8 cellular contexts compared by ENCODE assay signal in the genomic region with DNA sequence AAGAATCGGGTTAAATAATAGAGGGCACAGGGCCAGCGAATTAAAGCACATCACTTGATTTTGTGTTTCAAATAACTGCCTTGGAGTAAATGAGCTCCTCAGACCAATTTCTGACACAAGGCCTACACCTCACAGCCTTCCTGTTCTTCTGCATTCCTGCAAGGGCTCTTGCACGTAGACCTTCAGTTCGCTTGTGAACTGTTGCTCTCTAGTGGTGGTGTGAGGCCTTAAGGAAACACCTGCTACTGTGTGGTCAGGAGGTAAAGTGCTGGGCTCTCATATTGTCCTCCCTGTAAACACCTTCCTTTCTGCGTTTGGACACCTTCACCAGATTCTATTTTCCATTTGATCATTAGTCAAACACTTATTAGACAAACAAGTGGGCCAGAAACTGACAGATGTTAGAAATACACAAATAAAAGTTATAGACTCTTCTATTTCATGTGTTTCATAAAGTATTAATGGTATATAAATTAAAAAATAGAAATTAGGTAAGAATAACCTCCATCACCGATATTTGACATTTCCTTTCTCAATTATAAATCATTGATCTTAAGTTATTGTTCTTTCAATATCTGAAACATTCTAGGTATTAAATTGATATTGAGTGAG. TPM values are rescaled to one million over a fixed set of nuclear protein-coding genes. Genes with fewer than 3 reads are reported as not detected.
DNase-seq lines count a peak whose midpoint lies in the region; ATAC-seq and TF ChIP-seq lines count a peak whose summit lies in the region.

No MANE protein-coding gene starts in this region.

- no peak overlapping the region for H3K4me3 ChIP-seq in SK-N-SH (ENCODE audit: low read depth in 2 of 2, low read length in 1 of 2)

- H3K27me3 ChIP-seq in SK-N-SH (ENCODE audit: insufficient read depth) = no peaks in the 10 kb centered on the region; the same call in 1 of the 2 replicates

- H3K4me1 ChIP-seq in SK-N-SH (ENCODE audit: control insufficient read depth in 1 of 2, insufficient read depth in 2 of 2, low read depth in 1 of 2, low read length in 1 of 2) = no peaks in the 10 kb centered on the region

- TF ChIP-seq EP300 in SK-N-SH (IDR thresholded peaks at IDR 0.05; ENCODE audit: borderline replicate concordance in 1 of 2, low read depth in 1 of 2, low read length in 1 of 2) = no peak

- peak overlapping the region; percentile 81 for H3K27ac Mint-ChIP-seq in activated naive CD4-positive, alpha-beta T cell treated with anti-CD3 and anti-CD28 coated beads, Interleukin-2, amount 50 U/mL, for 24 hours

- H3K4me1 Mint-ChIP-seq in activated naive CD4-positive, alpha-beta T cell treated with anti-CD3 and anti-CD28 coated beads, Interleukin-2, amount 50 U/mL, for 24 hours = peaks cover 39% of the 10 kb centered on the region

- peak; percentile 66 for TF ChIP-seq CTCF in GM20000 (IDR thresholded peaks at IDR 0.05; ENCODE audit: extremely low read depth, missing control alignments)
- peak; percentile 21; the same call in 1 of the 2 replicates for TF ChIP-seq CTCF in SK-N-SH (IDR thresholded peaks at IDR 0.05)

- H3K36me3 ChIP-seq in SK-N-SH (replicated peaks in 1 of 2; ENCODE audit: control insufficient read depth in 1 of 2, insufficient read depth in 2 of 2, low read length in 1 of 2) = no peaks in the 10 kb centered on the region

- peak; percentile 41 for DNase-seq in D341Med (ENCODE audit: low spot score)
- peak; percentile 62 for DNase-seq in GM20000 (ENCODE audit: low spot score)
- DNase-seq in SK-N-SH = no peak
- peak; percentile 75 for DNase-seq in iris pigment epithelial cell (ENCODE audit: low read depth)
- peak; percentile 22 for DNase-seq in stimulated activated CD8-positive, alpha-beta memory T cell treated with anti-CD3 and anti-CD28 coated beads, Interleukin-12 subunit alpha, Interleukin-12 subunit beta, amount 100 ng/mL, for 24 hours (ENCODE audit: extremely low read depth)
- DNase-seq in NCI-H2227 (lab: John Stamatoyannopoulos, UW; ENCODE audit: unreplicated experiment) = no peak

- CTCF ChIA-PET in SK-N-SH (lab: Yijun Ruan, JAX) = interaction anchor here (2.1 kb wide), 1 partner anchor 48 kb away, joined by 7 read pairs; no protein-coding TSS in a partner anchor

- peaks cover 3% of the 10 kb centered on the region for H3K36me3 Mint-ChIP-seq in activated naive CD4-positive, alpha-beta T cell treated with anti-CD3 and anti-CD28 coated beads, Interleukin-2, amount 50 U/mL, for 24 hours

- no peak overlapping the region for H3K4me2 ChIP-seq in SK-N-SH

- 0 out of 2 replicates have a peak, but pooled peaks have one; percentile 25 for TF ChIP-seq RAD21 in SK-N-SH (IDR thresholded peaks at IDR 0.05; ENCODE audit: low read length)

- peak overlapping the region; percentile 57 for H3K4me3 Mint-ChIP-seq in activated naive CD4-positive, alpha-beta T cell treated with anti-CD3 and anti-CD28 coated beads, Interleukin-2, amount 50 U/mL, for 24 hours

- no peak overlapping the region for H2AFZ ChIP-seq in SK-N-SH (ENCODE audit: low read depth)

- H3K27ac ChIP-seq in SK-N-SH (ENCODE audit: low read depth in 2 of 2, low read length in 1 of 2) = no peak overlapping the region

- 6% methylated on average over 6 of the region's 6 CpGs for WGBS in SK-N-SH (ENCODE audit: low lambda C conversion rate)

- ATAC-seq in HG03558 (IDR thresholded peaks at IDR 0.05; ENCODE audit: extremely low read depth, unreplicated experiment) = peak; percentile 79

- H3K79me2 ChIP-seq in SK-N-SH (ENCODE audit: insufficient read depth) = no peaks in the 10 kb centered on the region

- H3F3A ChIP-seq in SK-N-SH (replicated peaks; ENCODE audit: insufficient read depth) = no peaks in the 10 kb centered on the region

- no peaks in the 10 kb centered on the region for H3K27me3 Mint-ChIP-seq in activated naive CD4-positive, alpha-beta T cell treated with anti-CD3 and anti-CD28 coated beads, Interleukin-2, amount 50 U/mL, for 24 hours

- H3K9me3 Mint-ChIP-seq in activated naive CD4-positive, alpha-beta T cell treated with anti-CD3 and anti-CD28 coated beads, Interleukin-2, amount 50 U/mL, for 24 hours = peaks cover 7% of the 10 kb centered on the region

- H4K20me1 ChIP-seq in SK-N-SH (ENCODE audit: insufficient read depth) = no peaks in the 10 kb centered on the region

- POLR2A ChIA-PET in SK-N-SH (lab: Yijun Ruan, JAX) = no interaction called here

- no peaks in the 10 kb centered on the region for H3K9me3 ChIP-seq in SK-N-SH

- no peaks in the 10 kb centered on the region for H3K9me2 ChIP-seq in SK-N-SH

- no peak overlapping the region for H3K9ac ChIP-seq in SK-N-SH

TF ChIP-seq in SK-N-SH, 30 proteins besides CTCF, POLR2A, EP300 and RAD21:
- TF ChIP-seq ZBTB33 (IDR thresholded peaks at IDR 0.05; ENCODE audit: borderline replicate concordance, low read depth) = no peak
- no peak for TF ChIP-seq USF1 (IDR thresholded peaks at IDR 0.05; ENCODE audit: borderline replicate concordance, low read depth)
- TF ChIP-seq, protein P1, sequence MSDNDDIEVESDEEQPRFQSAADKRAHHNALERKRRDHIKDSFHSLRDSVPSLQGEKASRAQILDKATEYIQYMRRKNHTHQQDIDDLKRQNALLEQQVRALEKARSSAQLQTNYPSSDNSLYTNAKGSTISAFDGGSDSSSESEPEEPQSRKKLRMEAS (IDR thresholded peaks at IDR 0.05; ENCODE audit: low read depth) = no peak
- no peak for TF ChIP-seq MEF2A (IDR thresholded peaks at IDR 0.05; ENCODE audit: borderline replicate concordance, low read depth)
- no peak for TF ChIP-seq FOXJ3 (CRISPR knock-in tag; IDR thresholded peaks at IDR 0.05)
- TF ChIP-seq RCOR1 (IDR thresholded peaks at IDR 0.05; ENCODE audit: low read length) = no peak
- TF ChIP-seq FOXM1 (IDR thresholded peaks at IDR 0.05; ENCODE audit: low read depth) = no peak
- TF ChIP-seq GATA2 (CRISPR knock-in tag; IDR thresholded peaks at IDR 0.05) = no peak
- TF ChIP-seq RFX5 (IDR thresholded peaks at IDR 0.05; ENCODE audit: low read length) = no peak
- TF ChIP-seq RXRA (IDR thresholded peaks at IDR 0.05; ENCODE audit: borderline replicate concordance, low read depth) = no peak
- TF ChIP-seq CHD2 (IDR thresholded peaks at IDR 0.05; ENCODE audit: low read length, partially characterized antibody) = no peak
- TF ChIP-seq NRF1 (IDR thresholded peaks at IDR 0.05; ENCODE audit: low read depth, low read length) = no peak
- no peak for TF ChIP-seq EZH2phosphoT487 (IDR thresholded peaks at IDR 0.05; ENCODE audit: borderline replicate concordance, low read depth)
- TF ChIP-seq SMC3 (IDR thresholded peaks at IDR 0.05; ENCODE audit: low read depth, low read length) = no peak
- TF ChIP-seq, protein P2, sequence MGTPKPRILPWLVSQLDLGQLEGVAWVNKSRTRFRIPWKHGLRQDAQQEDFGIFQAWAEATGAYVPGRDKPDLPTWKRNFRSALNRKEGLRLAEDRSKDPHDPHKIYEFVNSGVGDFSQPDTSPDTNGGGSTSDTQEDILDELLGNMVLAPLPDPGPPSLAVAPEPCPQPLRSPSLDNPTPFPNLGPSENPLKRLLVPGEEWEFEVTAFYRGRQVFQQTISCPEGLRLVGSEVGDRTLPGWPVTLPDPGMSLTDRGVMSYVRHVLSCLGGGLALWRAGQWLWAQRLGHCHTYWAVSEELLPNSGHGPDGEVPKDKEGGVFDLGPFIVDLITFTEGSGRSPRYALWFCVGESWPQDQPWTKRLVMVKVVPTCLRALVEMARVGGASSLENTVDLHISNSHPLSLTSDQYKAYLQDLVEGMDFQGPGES (IDR thresholded peaks at IDR 0.05; ENCODE audit: low read depth, low read length) = no peak
- no peak for TF ChIP-seq TAF1 (IDR thresholded peaks at IDR 0.05; ENCODE audit: borderline replicate concordance, low read depth, low read length)
- TF ChIP-seq TCF12 (IDR thresholded peaks at IDR 0.05) = no peak
- TF ChIP-seq NFIC (IDR thresholded peaks at IDR 0.05; ENCODE audit: borderline replicate concordance) = no peak

RNA-seq across cellular contexts. Expression of gene KLRF1, which starts 29.2 kb away (rescaled TPM):
- not detected in 2 replicates for polyA plus RNA-seq in SK-N-SH (2012; rRNA removed)
- polyA plus RNA-seq in SK-N-SH (2012; cell fraction: cytosol; rRNA removed) = not detected in 2 replicates
- polyA plus RNA-seq in SK-N-SH (2012; cell fraction: nucleus; rRNA removed) = not detected in 2 replicates

RNA-seq across cellular contexts. Expression of gene CD69, which starts 37.4 kb away (rescaled TPM):
- polyA plus RNA-seq in SK-N-SH (2012; rRNA removed) = not detected in 2 replicates
- polyA plus RNA-seq in SK-N-SH (2012; cell fraction: cytosol; rRNA removed) = not detected in 2 replicates
- not detected in 2 replicates for polyA plus RNA-seq in SK-N-SH (2012; cell fraction: nucleus; rRNA removed)

Comparison
In these comparisons a context has a peak if more than half of its experiments do, and no peak if none do; other contexts are left out.
1. DNase-seq: peak in D341Med (single experiment), GM20000 (single experiment), iris pigment epithelial cell (single experiment) and stimulated activated CD8-positive, alpha-beta memory T cell treated with anti-CD3 and anti-CD28 coated beads, Interleukin-12 subunit alpha, Interleukin-12 subunit beta, amount 100 ng/mL, for 24 hours (single experiment); none in SK-N-SH (single experiment) and NCI-H2227 (single experiment).